Comparison of ENCODE assay signal across 7 cellular contexts in genomic region chr2:232927041-232927792, GRCh38. TPM values are rescaled to one million over a fixed set of nuclear protein-coding genes. Genes with fewer than 3 reads are reported as not detected.
A peak's percentile ranks its signal among the peaks of the same experiment; 100 is the strongest.
DNase-seq lines count a peak whose midpoint lies in the region; ATAC-seq and TF ChIP-seq lines count a peak whose summit lies in the region.

No MANE protein-coding gene starts in this region.

- H3K36me3 Mint-ChIP-seq in activated T-helper 17 cell treated with anti-CD3 and anti-CD28 coated beads, Interleukin-2, amount 50 U/mL, for 72 hours (ENCODE audit: low read depth) = peaks cover 14% of the 10 kb centered on the region
- no peaks in the 10 kb centered on the region for H3K36me3 Mint-ChIP-seq in stimulated activated effector memory CD8-positive, alpha-beta T cell treated with anti-CD3 and anti-CD28 coated beads, Interleukin-12 subunit alpha, Interleukin-12 subunit beta, amount 100 ng/mL, for 72 hours

- peaks cover 43% of the 10 kb centered on the region for H3K27me3 Mint-ChIP-seq in activated T-helper 17 cell treated with anti-CD3 and anti-CD28 coated beads, Interleukin-2, amount 50 U/mL, for 72 hours

- CTCF ChIA-PET in HEK293 (lab: Yijun Ruan, JAX) = no interaction called here

- H3K4me1 ChIP-seq in HEK293 (ENCODE audit: control insufficient read depth, insufficient read depth, low read length) (no peaks in the 10 kb centered on the region), iPS-15b (ENCODE audit: control insufficient read depth, insufficient read depth, low read length) (peaks cover 5% of the 10 kb centered on the region)

- no peak overlapping the region for H3K27ac Mint-ChIP-seq in activated T-helper 17 cell treated with anti-CD3 and anti-CD28 coated beads, Interleukin-2, amount 50 U/mL, for 72 hours
- H3K27ac Mint-ChIP-seq in stimulated activated effector memory CD8-positive, alpha-beta T cell treated with anti-CD3 and anti-CD28 coated beads, Interleukin-12 subunit alpha, Interleukin-12 subunit beta, amount 100 ng/mL, for 72 hours = no peak overlapping the region

- no peak for DNase-seq in stimulated activated effector memory CD8-positive, alpha-beta T cell treated with anti-CD3 and anti-CD28 coated beads, Interleukin-12 subunit alpha, Interleukin-12 subunit beta, amount 100 ng/mL, for 72 hours (ENCODE audit: low spot score in 2 of 2)
- no peak for DNase-seq in central memory CD4-positive, alpha-beta T cell

- H3K36me3 ChIP-seq in HEK293 (ENCODE audit: control insufficient read depth in 2 of 2, insufficient read depth in 1 of 2, low read length in 2 of 2) = peaks cover 0 to 10% of the 10 kb centered on the region in 2 experiments; a peak in 1 of 3 replicates
- no peaks in the 10 kb centered on the region for H3K36me3 ChIP-seq in iPS-15b (ENCODE audit: control insufficient read depth, insufficient read depth, low read length)

- H3K9me3 ChIP-seq in HEK293 (ENCODE audit: control insufficient read depth, insufficient read depth, low read depth, low read length) (no peaks in the 10 kb centered on the region), iPS-15b (ENCODE audit: control insufficient read depth, insufficient read depth, low read length) (no peaks in the 10 kb centered on the region)

- no peaks in the 10 kb centered on the region for H3K9me3 Mint-ChIP-seq in activated T-helper 17 cell treated with anti-CD3 and anti-CD28 coated beads, Interleukin-2, amount 50 U/mL, for 72 hours
- no peaks in the 10 kb centered on the region for H3K9me3 Mint-ChIP-seq in stimulated activated effector memory CD8-positive, alpha-beta T cell treated with anti-CD3 and anti-CD28 coated beads, Interleukin-12 subunit alpha, Interleukin-12 subunit beta, amount 100 ng/mL, for 72 hours

- H3K4me1 Mint-ChIP-seq in activated T-helper 17 cell treated with anti-CD3 and anti-CD28 coated beads, Interleukin-2, amount 50 U/mL, for 72 hours = peaks cover 5% of the 10 kb centered on the region
- peaks cover 8% of the 10 kb centered on the region for H3K4me1 Mint-ChIP-seq in stimulated activated effector memory CD8-positive, alpha-beta T cell treated with anti-CD3 and anti-CD28 coated beads, Interleukin-12 subunit alpha, Interleukin-12 subunit beta, amount 100 ng/mL, for 72 hours

- H3K4me3 Mint-ChIP-seq in activated T-helper 17 cell treated with anti-CD3 and anti-CD28 coated beads, Interleukin-2, amount 50 U/mL, for 72 hours = peak overlapping the region; percentile 54
- H3K4me3 Mint-ChIP-seq in stimulated activated effector memory CD8-positive, alpha-beta T cell treated with anti-CD3 and anti-CD28 coated beads, Interleukin-12 subunit alpha, Interleukin-12 subunit beta, amount 100 ng/mL, for 72 hours = peak overlapping the region; percentile 55

- H3K27ac ChIP-seq in HEK293 (ENCODE audit: extremely low read depth, low read depth, low read length) = no peak overlapping the region

- ATAC-seq in activated T-helper 17 cell treated with anti-CD3 and anti-CD28 coated beads, Interleukin-2, amount 50 U/mL, for 72 hours (replicated peaks) = peak; percentile 40
- ATAC-seq in stimulated activated effector memory CD8-positive, alpha-beta T cell treated with anti-CD3 and anti-CD28 coated beads, Interleukin-12 subunit alpha, Interleukin-12 subunit beta, amount 100 ng/mL, for 72 hours = no peak
- ATAC-seq in HG02571 (IDR thresholded peaks at IDR 0.05; ENCODE audit: unreplicated experiment) = no peak
- no peak for ATAC-seq in GM18520 (IDR thresholded peaks at IDR 0.05; ENCODE audit: unreplicated experiment)

- H3K9ac ChIP-seq in iPS-15b (ENCODE audit: low read depth, low read length) = no peak overlapping the region

- H3K27me3 ChIP-seq in iPS-15b (ENCODE audit: control insufficient read depth, insufficient read depth, low read length) = peaks cover 65% of the 10 kb centered on the region

- no peak for TF ChIP-seq CTCF in HEK293 (tag by site-specific recombination; IDR thresholded peaks at IDR 0.05)

- H3K4me3 ChIP-seq in HEK293 (ENCODE audit: low read depth, low read length) = peak overlapping the region; percentile 37
- H3K4me3 ChIP-seq in iPS-15b (ENCODE audit: low read depth, low read length) = peak overlapping the region; percentile 26

- POLR2A ChIA-PET in HEK293 (lab: Yijun Ruan, JAX) = no interaction called here

TF ChIP-seq in HEK293, 187 proteins besides CTCF, POLR2A, EP300 and RAD21:
- TF ChIP-seq ZNF629 (tag by site-specific recombination; IDR thresholded peaks at IDR 0.05) (no peak), ZNF302 (tag by site-specific recombination; IDR thresholded peaks at IDR 0.05; ENCODE audit: low read depth) (no peak), ZBTB20 (tag by site-specific recombination; IDR thresholded peaks at IDR 0.05) (peak; percentile 36; the same call in 1 of the 2 replicates), ZBTB48 (tag by site-specific recombination; IDR thresholded peaks at IDR 0.05) (no peak), ZSCAN30 (tag by site-specific recombination; IDR thresholded peaks at IDR 0.05) (no peak), PATZ1 (tag by site-specific recombination; IDR thresholded peaks at IDR 0.05) (no peak), ZNF341 (tag by site-specific recombination; IDR thresholded peaks at IDR 0.05; ENCODE audit: low read depth) (no peak), ZNF239 (tag by site-specific recombination; IDR thresholded peaks at IDR 0.05) (no peak), ZBTB26 (tag by site-specific recombination; optimal IDR thresholded peaks at IDR 0.05) (peak; percentile 46), ZNF621 (tag by site-specific recombination; IDR thresholded peaks at IDR 0.05) (no peak), ZBTB11 (tag by site-specific recombination; conservative IDR thresholded peaks at IDR 0.05; ENCODE audit: low read depth) (no peak), KLF1 (tag by site-specific recombination; IDR thresholded peaks at IDR 0.05) (peak; percentile 76), ZNF335 (tag by site-specific recombination; conservative IDR thresholded peaks at IDR 0.05) (peak; percentile 21; the same call in 1 of the 2 replicates), ZNF501 (tag by site-specific recombination; IDR thresholded peaks at IDR 0.05) (no peak), ZBTB8A (tag by site-specific recombination; IDR thresholded peaks at IDR 0.05) (peak; percentile 27; the same call in 1 of the 2 replicates), ZNF510 (tag by site-specific recombination; IDR thresholded peaks at IDR 0.05; ENCODE audit: insufficient replicate concordance) (no peak)

RNA-seq across cellular contexts. Expression of gene SNORC, which starts 57.2 kb away (rescaled TPM):
- 1 to 10 TPM; 2.0 to 3.1 TPM for total RNA-seq in activated T-helper 17 cell treated with anti-CD3 and anti-CD28 coated beads, Interleukin-2, amount 50 U/mL, for 72 hours
